3 cellular contexts compared by ENCODE assay signal in the genomic region with DNA sequence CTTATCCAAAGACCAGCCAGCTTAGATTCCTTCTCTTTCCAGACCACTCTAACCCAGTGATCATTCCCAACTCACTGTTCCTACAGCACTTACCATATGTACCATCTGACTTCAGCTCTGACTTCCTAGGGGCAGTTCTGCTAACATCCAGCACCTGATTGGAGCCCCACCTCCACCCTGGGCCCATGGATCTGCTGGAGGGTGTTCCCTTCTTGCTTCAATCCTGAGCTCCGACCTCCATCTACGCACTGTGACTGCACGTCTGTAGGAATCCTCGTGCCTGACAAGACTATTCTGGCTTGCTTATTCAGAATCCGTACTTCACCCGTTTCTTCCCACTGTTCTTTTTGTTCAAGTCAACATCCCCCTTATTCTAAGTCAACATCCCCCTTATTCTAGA.
TF ChIP-seq lines count a peak whose summit lies in the region.

No MANE protein-coding gene starts in this region.

TF ChIP-seq in A549, 52 proteins besides CTCF, POLR2A, EP300 and RAD21:
- TF ChIP-seq MYC (IDR thresholded peaks at IDR 0.05; ENCODE audit: borderline replicate concordance, low read length) (no peak), ZSCAN20 (CRISPR knock-in tag; IDR thresholded peaks at IDR 0.05) (no peak)
- TF ChIP-seq, protein P1, sequence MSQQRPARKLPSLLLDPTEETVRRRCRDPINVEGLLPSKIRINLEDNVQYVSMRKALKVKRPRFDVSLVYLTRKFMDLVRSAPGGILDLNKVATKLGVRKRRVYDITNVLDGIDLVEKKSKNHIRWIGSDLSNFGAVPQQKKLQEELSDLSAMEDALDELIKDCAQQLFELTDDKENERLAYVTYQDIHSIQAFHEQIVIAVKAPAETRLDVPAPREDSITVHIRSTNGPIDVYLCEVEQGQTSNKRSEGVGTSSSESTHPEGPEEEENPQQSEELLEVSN (IDR thresholded peaks at IDR 0.05; ENCODE audit: borderline replicate concordance, low read depth), result no peak
- TF ChIP-seq, protein P2, sequence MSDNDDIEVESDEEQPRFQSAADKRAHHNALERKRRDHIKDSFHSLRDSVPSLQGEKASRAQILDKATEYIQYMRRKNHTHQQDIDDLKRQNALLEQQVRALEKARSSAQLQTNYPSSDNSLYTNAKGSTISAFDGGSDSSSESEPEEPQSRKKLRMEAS (IDR thresholded peaks at IDR 0.05), result no peak
TF ChIP-seq in A549: peak in this region for 0.

TF ChIP-seq in IMR-90, 13 proteins besides CTCF, POLR2A, EP300 and RAD21:
- TF ChIP-seq CHD1 (IDR thresholded peaks at IDR 0.05; ENCODE audit: low read depth, low read length) (no peak), SMC3 (IDR thresholded peaks at IDR 0.05; ENCODE audit: low read depth, low read length) (no peak), MXI1 (IDR thresholded peaks at IDR 0.05; ENCODE audit: borderline replicate concordance, low read depth, low read length) (no peak), MAFK (IDR thresholded peaks at IDR 0.05; ENCODE audit: low read depth, low read length) (no peak), RCOR1 (IDR thresholded peaks at IDR 0.05; ENCODE audit: insufficient replicate concordance, low read length) (no peak)
- TF ChIP-seq, protein P3, sequence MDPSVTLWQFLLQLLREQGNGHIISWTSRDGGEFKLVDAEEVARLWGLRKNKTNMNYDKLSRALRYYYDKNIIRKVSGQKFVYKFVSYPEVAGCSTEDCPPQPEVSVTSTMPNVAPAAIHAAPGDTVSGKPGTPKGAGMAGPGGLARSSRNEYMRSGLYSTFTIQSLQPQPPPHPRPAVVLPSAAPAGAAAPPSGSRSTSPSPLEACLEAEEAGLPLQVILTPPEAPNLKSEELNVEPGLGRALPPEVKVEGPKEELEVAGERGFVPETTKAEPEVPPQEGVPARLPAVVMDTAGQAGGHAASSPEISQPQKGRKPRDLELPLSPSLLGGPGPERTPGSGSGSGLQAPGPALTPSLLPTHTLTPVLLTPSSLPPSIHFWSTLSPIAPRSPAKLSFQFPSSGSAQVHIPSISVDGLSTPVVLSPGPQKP (IDR thresholded peaks at IDR 0.05; ENCODE audit: borderline replicate concordance, low read depth, low read length), result no peak

TF ChIP-seq in endothelial cell of umbilical vein, 7 proteins besides CTCF, POLR2A, EP300 and RAD21:
- TF ChIP-seq JUN (IDR thresholded peaks at IDR 0.05; ENCODE audit: borderline replicate concordance, insufficient read depth, insufficient read length, low read depth), result no peak
- TF ChIP-seq FOS (IDR thresholded peaks at IDR 0.05; ENCODE audit: borderline replicate concordance, insufficient read depth, low read length), result no peak
- no peak for TF ChIP-seq MYC (IDR thresholded peaks at IDR 0.05; ENCODE audit: low read depth, low read length)
- no peak for TF ChIP-seq POLR2AphosphoS5 (IDR thresholded peaks at IDR 0.05; ENCODE audit: insufficient read depth, low read depth, low read length)
- no peak for TF ChIP-seq GATA2 (IDR thresholded peaks at IDR 0.05; ENCODE audit: insufficient read depth, insufficient read length, low read depth, low read length)
- TF ChIP-seq, protein P2 (IDR thresholded peaks at IDR 0.05; ENCODE audit: insufficient read depth, insufficient read length), result no peak
- no peak for TF ChIP-seq EZH2 (IDR thresholded peaks at IDR 0.05; ENCODE audit: borderline replicate concordance, low read depth, low read length, severe bottlenecking)
